ENCODE assay signal across 1 cellular context in the genomic region with DNA sequence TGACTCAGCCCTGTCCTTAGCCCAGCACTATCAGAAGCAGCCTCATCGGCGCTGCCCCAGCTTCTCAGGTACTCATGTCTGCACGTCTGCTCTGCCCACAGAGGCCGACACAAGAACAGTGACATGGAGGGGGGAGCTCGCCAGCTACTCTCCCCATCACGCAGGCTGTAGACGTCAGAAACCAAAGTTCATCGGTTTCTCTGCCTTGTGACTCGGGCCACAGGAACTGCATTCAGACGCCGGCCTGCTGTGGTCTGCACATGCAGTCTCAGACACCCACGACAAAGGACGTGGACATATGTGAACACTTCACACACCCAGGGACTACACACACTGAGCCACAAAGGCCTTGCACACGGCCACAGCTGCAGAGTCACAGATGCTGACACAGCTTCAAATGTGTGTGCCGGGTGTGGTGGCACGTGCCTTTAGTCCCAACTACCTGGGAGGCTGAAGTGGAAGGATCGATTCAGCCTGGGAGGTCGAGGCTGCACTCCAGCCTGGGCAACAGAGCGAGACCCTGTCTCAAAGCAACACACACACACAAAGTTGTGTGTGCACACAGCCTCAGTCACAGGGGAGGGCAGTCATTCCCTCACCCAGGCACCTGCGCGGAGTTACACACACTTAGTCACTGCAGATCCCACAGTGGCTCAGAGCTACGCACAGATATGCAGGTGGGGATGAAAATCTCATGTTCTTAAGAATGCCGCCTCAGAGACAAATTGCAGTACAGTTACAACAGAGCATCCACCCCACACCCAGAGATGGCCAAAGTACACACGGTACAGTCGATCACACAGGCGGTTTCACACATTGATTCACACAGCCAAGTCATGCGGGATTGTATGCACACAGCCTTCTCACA.
TF ChIP-seq lines count a peak whose summit lies in the region.

No MANE protein-coding gene starts in this region.

TF ChIP-seq in HepG2, 621 proteins besides CTCF, POLR2A, EP300 and RAD21 (continued from another document and continues in another):
- TF ChIP-seq, protein P1, sequence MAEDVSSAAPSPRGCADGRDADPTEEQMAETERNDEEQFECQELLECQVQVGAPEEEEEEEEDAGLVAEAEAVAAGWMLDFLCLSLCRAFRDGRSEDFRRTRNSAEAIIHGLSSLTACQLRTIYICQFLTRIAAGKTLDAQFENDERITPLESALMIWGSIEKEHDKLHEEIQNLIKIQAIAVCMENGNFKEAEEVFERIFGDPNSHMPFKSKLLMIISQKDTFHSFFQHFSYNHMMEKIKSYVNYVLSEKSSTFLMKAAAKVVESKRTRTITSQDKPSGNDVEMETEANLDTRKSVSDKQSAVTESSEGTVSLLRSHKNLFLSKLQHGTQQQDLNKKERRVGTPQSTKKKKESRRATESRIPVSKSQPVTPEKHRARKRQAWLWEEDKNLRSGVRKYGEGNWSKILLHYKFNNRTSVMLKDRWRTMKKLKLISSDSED (CRISPR knock-in tag; IDR thresholded peaks at IDR 0.05): no peak
- TF ChIP-seq IKZF1 (IDR thresholded peaks at IDR 0.05): no peak
- peak; percentile 62; the same call in 1 of the 2 replicates for TF ChIP-seq KMT2A (CRISPR knock-in tag; IDR thresholded peaks at IDR 0.05)
- no peak for TF ChIP-seq ZNF773 (CRISPR knock-in tag; IDR thresholded peaks at IDR 0.05; ENCODE audit: borderline replicate concordance)
- TF ChIP-seq ZNF75D (CRISPR knock-in tag; IDR thresholded peaks at IDR 0.05; ENCODE audit: borderline replicate concordance): no peak
- TF ChIP-seq, protein P2, sequence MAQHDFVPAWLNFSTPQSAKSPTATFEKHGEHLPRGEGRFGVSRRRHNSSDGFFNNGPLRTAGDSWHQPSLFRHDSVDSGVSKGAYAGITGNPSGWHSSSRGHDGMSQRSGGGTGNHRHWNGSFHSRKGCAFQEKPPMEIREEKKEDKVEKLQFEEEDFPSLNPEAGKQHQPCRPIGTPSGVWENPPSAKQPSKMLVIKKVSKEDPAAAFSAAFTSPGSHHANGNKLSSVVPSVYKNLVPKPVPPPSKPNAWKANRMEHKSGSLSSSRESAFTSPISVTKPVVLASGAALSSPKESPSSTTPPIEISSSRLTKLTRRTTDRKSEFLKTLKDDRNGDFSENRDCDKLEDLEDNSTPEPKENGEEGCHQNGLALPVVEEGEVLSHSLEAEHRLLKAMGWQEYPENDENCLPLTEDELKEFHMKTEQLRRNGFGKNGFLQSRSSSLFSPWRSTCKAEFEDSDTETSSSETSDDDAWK (CRISPR knock-in tag; IDR thresholded peaks at IDR 0.05): no peak
- TF ChIP-seq, protein P3, sequence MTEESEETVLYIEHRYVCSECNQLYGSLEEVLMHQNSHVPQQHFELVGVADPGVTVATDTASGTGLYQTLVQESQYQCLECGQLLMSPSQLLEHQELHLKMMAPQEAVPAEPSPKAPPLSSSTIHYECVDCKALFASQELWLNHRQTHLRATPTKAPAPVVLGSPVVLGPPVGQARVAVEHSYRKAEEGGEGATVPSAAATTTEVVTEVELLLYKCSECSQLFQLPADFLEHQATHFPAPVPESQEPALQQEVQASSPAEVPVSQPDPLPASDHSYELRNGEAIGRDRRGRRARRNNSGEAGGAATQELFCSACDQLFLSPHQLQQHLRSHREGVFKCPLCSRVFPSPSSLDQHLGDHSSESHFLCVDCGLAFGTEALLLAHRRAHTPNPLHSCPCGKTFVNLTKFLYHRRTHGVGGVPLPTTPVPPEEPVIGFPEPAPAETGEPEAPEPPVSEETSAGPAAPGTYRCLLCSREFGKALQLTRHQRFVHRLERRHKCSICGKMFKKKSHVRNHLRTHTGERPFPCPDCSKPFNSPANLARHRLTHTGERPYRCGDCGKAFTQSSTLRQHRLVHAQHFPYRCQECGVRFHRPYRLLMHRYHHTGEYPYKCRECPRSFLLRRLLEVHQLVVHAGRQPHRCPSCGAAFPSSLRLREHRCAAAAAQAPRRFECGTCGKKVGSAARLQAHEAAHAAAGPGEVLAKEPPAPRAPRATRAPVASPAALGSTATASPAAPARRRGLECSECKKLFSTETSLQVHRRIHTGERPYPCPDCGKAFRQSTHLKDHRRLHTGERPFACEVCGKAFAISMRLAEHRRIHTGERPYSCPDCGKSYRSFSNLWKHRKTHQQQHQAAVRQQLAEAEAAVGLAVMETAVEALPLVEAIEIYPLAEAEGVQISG (CRISPR knock-in tag; IDR thresholded peaks at IDR 0.05): peak; percentile 73
- TF ChIP-seq MZF1 (CRISPR knock-in tag; IDR thresholded peaks at IDR 0.05; ENCODE audit: borderline replicate concordance): no peak
- TF ChIP-seq ETV6 (CRISPR knock-in tag; conservative IDR thresholded peaks at IDR 0.05): no peak
- peak; percentile 86 for TF ChIP-seq SKI (IDR thresholded peaks at IDR 0.05; ENCODE audit: partially characterized antibody)
- TF ChIP-seq, protein P4, sequence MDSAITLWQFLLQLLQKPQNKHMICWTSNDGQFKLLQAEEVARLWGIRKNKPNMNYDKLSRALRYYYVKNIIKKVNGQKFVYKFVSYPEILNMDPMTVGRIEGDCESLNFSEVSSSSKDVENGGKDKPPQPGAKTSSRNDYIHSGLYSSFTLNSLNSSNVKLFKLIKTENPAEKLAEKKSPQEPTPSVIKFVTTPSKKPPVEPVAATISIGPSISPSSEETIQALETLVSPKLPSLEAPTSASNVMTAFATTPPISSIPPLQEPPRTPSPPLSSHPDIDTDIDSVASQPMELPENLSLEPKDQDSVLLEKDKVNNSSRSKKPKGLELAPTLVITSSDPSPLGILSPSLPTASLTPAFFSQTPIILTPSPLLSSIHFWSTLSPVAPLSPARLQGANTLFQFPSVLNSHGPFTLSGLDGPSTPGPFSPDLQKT (CRISPR knock-in tag; IDR thresholded peaks at IDR 0.05; ENCODE audit: borderline replicate concordance): no peak
- peak; percentile 82 for TF ChIP-seq ZNF460 (CRISPR knock-in tag; IDR thresholded peaks at IDR 0.05; ENCODE audit: borderline replicate concordance)
- no peak for TF ChIP-seq HCFC1 (IDR thresholded peaks at IDR 0.05; ENCODE audit: low read depth, low read length)
- TF ChIP-seq, protein P5, sequence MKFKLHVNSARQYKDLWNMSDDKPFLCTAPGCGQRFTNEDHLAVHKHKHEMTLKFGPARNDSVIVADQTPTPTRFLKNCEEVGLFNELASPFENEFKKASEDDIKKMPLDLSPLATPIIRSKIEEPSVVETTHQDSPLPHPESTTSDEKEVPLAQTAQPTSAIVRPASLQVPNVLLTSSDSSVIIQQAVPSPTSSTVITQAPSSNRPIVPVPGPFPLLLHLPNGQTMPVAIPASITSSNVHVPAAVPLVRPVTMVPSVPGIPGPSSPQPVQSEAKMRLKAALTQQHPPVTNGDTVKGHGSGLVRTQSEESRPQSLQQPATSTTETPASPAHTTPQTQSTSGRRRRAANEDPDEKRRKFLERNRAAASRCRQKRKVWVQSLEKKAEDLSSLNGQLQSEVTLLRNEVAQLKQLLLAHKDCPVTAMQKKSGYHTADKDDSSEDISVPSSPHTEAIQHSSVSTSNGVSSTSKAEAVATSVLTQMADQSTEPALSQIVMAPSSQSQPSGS (CRISPR knock-in tag; IDR thresholded peaks at IDR 0.05): peak; percentile 89
- no peak for TF ChIP-seq SP1 (IDR thresholded peaks at IDR 0.05)
- TF ChIP-seq SP1 (CRISPR knock-in tag; IDR thresholded peaks at IDR 0.05): peak; percentile 12; the same call in 1 of the 2 replicates
- peak; percentile 54; the same call in 1 of the 2 replicates for TF ChIP-seq GFI1 (CRISPR knock-in tag; IDR thresholded peaks at IDR 0.05; ENCODE audit: borderline replicate concordance)
- TF ChIP-seq GATAD1 (CRISPR knock-in tag; IDR thresholded peaks at IDR 0.05): peak; percentile 60
- peak; percentile 88 for TF ChIP-seq IRF2 (CRISPR knock-in tag; IDR thresholded peaks at IDR 0.05)
- TF ChIP-seq, protein P6, sequence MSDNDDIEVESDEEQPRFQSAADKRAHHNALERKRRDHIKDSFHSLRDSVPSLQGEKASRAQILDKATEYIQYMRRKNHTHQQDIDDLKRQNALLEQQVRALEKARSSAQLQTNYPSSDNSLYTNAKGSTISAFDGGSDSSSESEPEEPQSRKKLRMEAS (IDR thresholded peaks at IDR 0.05): peak; percentile 94
- TF ChIP-seq ZNF605 (CRISPR knock-in tag; IDR thresholded peaks at IDR 0.05): peak; percentile 69; the same call in 1 of the 2 replicates
- TF ChIP-seq CCAR2 (optimal IDR thresholded peaks at IDR 0.05; ENCODE audit: low read depth, low read length): no peak
- peak; percentile 63 for TF ChIP-seq YY1 (IDR thresholded peaks at IDR 0.05; ENCODE audit: insufficient read depth, insufficient replicate concordance, low read depth, low read length)
- no peak for TF ChIP-seq NCOA5 (CRISPR knock-in tag; IDR thresholded peaks at IDR 0.05)
- TF ChIP-seq CENPT (CRISPR knock-in tag; IDR thresholded peaks at IDR 0.05; ENCODE audit: low read depth): no peak; the same call in 1 of the 2 replicates
- TF ChIP-seq NPAS2 (CRISPR knock-in tag; IDR thresholded peaks at IDR 0.05; ENCODE audit: borderline replicate concordance): no peak
- TF ChIP-seq MEIS1 (CRISPR knock-in tag; IDR thresholded peaks at IDR 0.05; ENCODE audit: borderline replicate concordance): peak; percentile 96; the same call in 1 of the 2 replicates
- peak; percentile 93 for TF ChIP-seq ZMYM3 (CRISPR knock-in tag; IDR thresholded peaks at IDR 0.05)
- peak; percentile 89 for TF ChIP-seq SNAPC2 (CRISPR knock-in tag; IDR thresholded peaks at IDR 0.05)
- TF ChIP-seq, protein P7, sequence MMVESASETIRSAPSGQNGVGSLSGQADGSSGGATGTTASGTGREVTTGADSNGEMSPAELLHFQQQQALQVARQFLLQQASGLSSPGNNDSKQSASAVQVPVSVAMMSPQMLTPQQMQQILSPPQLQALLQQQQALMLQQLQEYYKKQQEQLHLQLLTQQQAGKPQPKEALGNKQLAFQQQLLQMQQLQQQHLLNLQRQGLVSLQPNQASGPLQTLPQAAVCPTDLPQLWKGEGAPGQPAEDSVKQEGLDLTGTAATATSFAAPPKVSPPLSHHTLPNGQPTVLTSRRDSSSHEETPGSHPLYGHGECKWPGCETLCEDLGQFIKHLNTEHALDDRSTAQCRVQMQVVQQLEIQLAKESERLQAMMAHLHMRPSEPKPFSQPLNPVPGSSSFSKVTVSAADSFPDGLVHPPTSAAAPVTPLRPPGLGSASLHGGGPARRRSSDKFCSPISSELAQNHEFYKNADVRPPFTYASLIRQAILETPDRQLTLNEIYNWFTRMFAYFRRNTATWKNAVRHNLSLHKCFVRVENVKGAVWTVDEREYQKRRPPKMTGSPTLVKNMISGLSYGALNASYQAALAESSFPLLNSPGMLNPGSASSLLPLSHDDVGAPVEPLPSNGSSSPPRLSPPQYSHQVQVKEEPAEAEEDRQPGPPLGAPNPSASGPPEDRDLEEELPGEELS (CRISPR knock-in tag; IDR thresholded peaks at IDR 0.05): peak; percentile 73; the same call in 1 of the 2 replicates
- TF ChIP-seq PHF5A (CRISPR knock-in tag; IDR thresholded peaks at IDR 0.05; ENCODE audit: low read depth, unreplicated experiment): peak; percentile 81
- 0 out of 2 replicates have a peak, but pooled peaks have one; percentile 76 for TF ChIP-seq ZNF235 (CRISPR knock-in tag; IDR thresholded peaks at IDR 0.05; ENCODE audit: borderline replicate concordance)
- TF ChIP-seq, protein P8, sequence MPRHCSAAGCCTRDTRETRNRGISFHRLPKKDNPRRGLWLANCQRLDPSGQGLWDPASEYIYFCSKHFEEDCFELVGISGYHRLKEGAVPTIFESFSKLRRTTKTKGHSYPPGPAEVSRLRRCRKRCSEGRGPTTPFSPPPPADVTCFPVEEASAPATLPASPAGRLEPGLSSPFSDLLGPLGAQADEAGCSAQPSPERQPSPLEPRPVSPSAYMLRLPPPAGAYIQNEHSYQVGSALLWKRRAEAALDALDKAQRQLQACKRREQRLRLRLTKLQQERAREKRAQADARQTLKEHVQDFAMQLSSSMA (CRISPR knock-in tag; IDR thresholded peaks at IDR 0.05): 0 out of 2 replicates have a peak, but pooled peaks have one; percentile 74
- TF ChIP-seq ZEB1 (IDR thresholded peaks at IDR 0.05; ENCODE audit: insufficient replicate concordance, low read depth): no peak
- TF ChIP-seq ASH2L (IDR thresholded peaks at IDR 0.05; ENCODE audit: insufficient read length, low read depth, low read length): peak; percentile 87
- TF ChIP-seq TCF7L2 (IDR thresholded peaks at IDR 0.05; ENCODE audit: low read depth, low read length): no peak
- peak; percentile 90 for TF ChIP-seq ZBTB42 (CRISPR knock-in tag; IDR thresholded peaks at IDR 0.05)
- TF ChIP-seq CHD4 (IDR thresholded peaks at IDR 0.05; ENCODE audit: borderline replicate concordance, low read length): 0 out of 2 replicates have a peak, but pooled peaks have one; percentile 53
- peak; percentile 30; the same call in 1 of the 2 replicates for TF ChIP-seq ZNF615 (CRISPR knock-in tag; IDR thresholded peaks at IDR 0.05; ENCODE audit: borderline replicate concordance)
- TF ChIP-seq REXO4 (CRISPR knock-in tag; IDR thresholded peaks at IDR 0.05; ENCODE audit: borderline replicate concordance): no peak
- peak; percentile 61 for TF ChIP-seq ELF1 (CRISPR knock-in tag; IDR thresholded peaks at IDR 0.05)
- TF ChIP-seq, protein P9, sequence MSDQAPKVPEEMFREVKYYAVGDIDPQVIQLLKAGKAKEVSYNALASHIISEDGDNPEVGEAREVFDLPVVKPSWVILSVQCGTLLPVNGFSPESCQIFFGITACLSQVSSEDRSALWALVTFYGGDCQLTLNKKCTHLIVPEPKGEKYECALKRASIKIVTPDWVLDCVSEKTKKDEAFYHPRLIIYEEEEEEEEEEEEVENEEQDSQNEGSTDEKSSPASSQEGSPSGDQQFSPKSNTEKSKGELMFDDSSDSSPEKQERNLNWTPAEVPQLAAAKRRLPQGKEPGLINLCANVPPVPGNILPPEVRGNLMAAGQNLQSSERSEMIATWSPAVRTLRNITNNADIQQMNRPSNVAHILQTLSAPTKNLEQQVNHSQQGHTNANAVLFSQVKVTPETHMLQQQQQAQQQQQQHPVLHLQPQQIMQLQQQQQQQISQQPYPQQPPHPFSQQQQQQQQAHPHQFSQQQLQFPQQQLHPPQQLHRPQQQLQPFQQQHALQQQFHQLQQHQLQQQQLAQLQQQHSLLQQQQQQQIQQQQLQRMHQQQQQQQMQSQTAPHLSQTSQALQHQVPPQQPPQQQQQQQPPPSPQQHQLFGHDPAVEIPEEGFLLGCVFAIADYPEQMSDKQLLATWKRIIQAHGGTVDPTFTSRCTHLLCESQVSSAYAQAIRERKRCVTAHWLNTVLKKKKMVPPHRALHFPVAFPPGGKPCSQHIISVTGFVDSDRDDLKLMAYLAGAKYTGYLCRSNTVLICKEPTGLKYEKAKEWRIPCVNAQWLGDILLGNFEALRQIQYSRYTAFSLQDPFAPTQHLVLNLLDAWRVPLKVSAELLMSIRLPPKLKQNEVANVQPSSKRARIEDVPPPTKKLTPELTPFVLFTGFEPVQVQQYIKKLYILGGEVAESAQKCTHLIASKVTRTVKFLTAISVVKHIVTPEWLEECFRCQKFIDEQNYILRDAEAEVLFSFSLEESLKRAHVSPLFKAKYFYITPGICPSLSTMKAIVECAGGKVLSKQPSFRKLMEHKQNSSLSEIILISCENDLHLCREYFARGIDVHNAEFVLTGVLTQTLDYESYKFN (CRISPR knock-in tag; conservative IDR thresholded peaks at IDR 0.05): peak; percentile 94
- no peak for TF ChIP-seq NFIB (CRISPR knock-in tag; IDR thresholded peaks at IDR 0.05; ENCODE audit: borderline replicate concordance)
- TF ChIP-seq SMYD3 (CRISPR knock-in tag; IDR thresholded peaks at IDR 0.05): peak; percentile 88; the same call in 1 of the 2 replicates
